ENCODE assay signal across 8 cellular contexts in the genomic region with DNA sequence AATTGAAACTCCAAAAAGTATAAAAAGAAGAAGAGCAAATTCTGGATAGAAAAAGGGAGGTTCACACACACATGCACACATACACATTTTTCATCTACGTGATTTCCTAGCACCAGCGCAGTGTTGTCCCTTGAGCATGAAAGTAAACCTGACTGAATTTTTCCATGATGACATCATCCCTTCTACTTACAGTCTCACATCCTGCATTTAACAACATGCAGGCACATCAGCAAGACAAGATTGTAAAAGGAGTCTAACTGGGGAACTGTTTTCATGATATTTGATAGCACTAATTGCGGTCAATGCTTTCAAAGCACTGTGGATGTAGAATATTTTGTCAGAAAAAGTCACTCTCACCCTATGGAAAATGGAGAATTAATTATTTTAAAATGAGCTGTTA. TPM values are rescaled to one million over a fixed set of nuclear protein-coding genes. Genes with fewer than 3 reads are reported as not detected.
A peak's percentile ranks its signal among the peaks of the same experiment; 100 is the strongest.
DNase-seq lines count a peak whose midpoint lies in the region; ATAC-seq and TF ChIP-seq lines count a peak whose summit lies in the region.

No MANE protein-coding gene starts in this region.

- no peaks in the 10 kb centered on the region for H3K36me3 Mint-ChIP-seq in CD8-positive, alpha-beta T cell

- H3K4me3 Mint-ChIP-seq in CD8-positive, alpha-beta T cell, result no peak overlapping the region

- H3K4me1 ChIP-seq in thyroid gland, result no peaks in the 10 kb centered on the region
- H3K4me1 ChIP-seq in CD8-positive, alpha-beta T cell (ENCODE audit: insufficient read depth, low read length), result no peaks in the 10 kb centered on the region

- no peak for TF ChIP-seq CTCF in thyroid gland (IDR thresholded peaks at IDR 0.05)
- no peak for TF ChIP-seq CTCF in CD8-positive, alpha-beta T cell (IDR thresholded peaks at IDR 0.05)

- H3K27ac Mint-ChIP-seq in CD8-positive, alpha-beta T cell, result no peak overlapping the region

- H3K9me3 ChIP-seq in thyroid gland, result no peaks in the 10 kb centered on the region
- H3K9me3 ChIP-seq in CD8-positive, alpha-beta T cell (ENCODE audit: low read length), result no peaks in the 10 kb centered on the region

- intact Hi-C loops in thyroid gland (cut with DNase I), result no loop called here
- intact Hi-C loops in CD8-positive, alpha-beta T cell (cut with DNase I, micrococcal nuclease), result no loop called here

- WGBS in thyroid gland, 2 donors, result 49 to 53% methylated on average over 3 of the region's 3 CpGs

- peaks cover 3% of the 10 kb centered on the region for H3K4me1 Mint-ChIP-seq in CD8-positive, alpha-beta T cell (ENCODE audit: low read depth)

- H3K27ac ChIP-seq in thyroid gland, result no peak overlapping the region
- H3K27ac ChIP-seq in CD8-positive, alpha-beta T cell (ENCODE audit: low read depth, low read length), result no peak overlapping the region

- H3K36me3 ChIP-seq in thyroid gland, result no peaks in the 10 kb centered on the region
- H3K36me3 ChIP-seq in CD8-positive, alpha-beta T cell (ENCODE audit: insufficient read depth, low read length), result no peaks in the 10 kb centered on the region

- H3K27me3 ChIP-seq in thyroid gland, result no peaks in the 10 kb centered on the region
- H3K27me3 ChIP-seq in CD8-positive, alpha-beta T cell (ENCODE audit: insufficient read depth, low read length), result no peaks in the 10 kb centered on the region

- POLR2A ChIA-PET in CD8-positive, alpha-beta T cell (lab: Charles Lee), result no interaction called here

- DNase-seq in EH (ENCODE audit: low read depth), result peak; percentile 25
- DNase-seq in SHP77 treated with DMSO at 0.1 percent for 48 hours (lab: John Stamatoyannopoulos, UW), result peak; percentile 52
- DNase-seq in glomerular visceral epithelial cell (ENCODE audit: extremely low spot score), result peak; percentile 71
- peak; percentile 31 for DNase-seq in smooth muscle cell of the brain vasculature (ENCODE audit: low read depth, low spot score)
- DNase-seq in thyroid gland, result no peak
- DNase-seq in CD8-positive, alpha-beta T cell, result no peak

- no peak for TF ChIP-seq POLR2A in thyroid gland (IDR thresholded peaks at IDR 0.05)

- ATAC-seq in HG03520 (IDR thresholded peaks at IDR 0.05; ENCODE audit: unreplicated experiment) (peak; percentile 48), HG02623 (IDR thresholded peaks at IDR 0.05; ENCODE audit: unreplicated experiment) (no peak)
- no peak for ATAC-seq in CD8-positive, alpha-beta T cell

- H3K4me3 ChIP-seq in thyroid gland (replicated peaks in 1 of 3), result no peak overlapping the region
- no peak overlapping the region for H3K4me3 ChIP-seq in CD8-positive, alpha-beta T cell (ENCODE audit: low read depth, low read length)

- no peaks in the 10 kb centered on the region for H3K27me3 Mint-ChIP-seq in CD8-positive, alpha-beta T cell (ENCODE audit: low read depth)

- no peaks in the 10 kb centered on the region for H3K9me3 Mint-ChIP-seq in CD8-positive, alpha-beta T cell

- CTCF ChIA-PET in CD8-positive, alpha-beta T cell (lab: Charles Lee), result no interaction called here

RNA-seq across cellular contexts. Expression of gene GAS2, which starts 36.6 kb away (rescaled TPM):
- 10 to 100 TPM in 1 of 4 donors, 1 to 10 TPM in 2, not detected in 1; 2.3 to 10.2 (median 4.9) TPM for total RNA-seq in thyroid gland
- total RNA-seq in CD8-positive, alpha-beta T cell, result 1 to 10 TPM; 1.4 to 2.6 TPM

Comparison
In these comparisons a context has a peak if more than half of its experiments do, and no peak if none do; other contexts are left out.
1. DNase-seq: peak in EH (single experiment), SHP77 treated with DMSO at 0.1 percent for 48 hours (single experiment), glomerular visceral epithelial cell (single experiment) and smooth muscle cell of the brain vasculature (single experiment); none in thyroid gland (0 of 2) and CD8-positive, alpha-beta T cell (0 of 7).